In genomic region chr19:45770192-45771101, GRCh38 we compare ENCODE assay signal across 8 cellular contexts. TPM values are rescaled to one million over a fixed set of nuclear protein-coding genes. Genes with fewer than 3 reads are reported as not detected.
A peak's percentile ranks its signal among the peaks of the same experiment; 100 is the strongest.
DNase-seq lines count a peak whose midpoint lies in the region; TF ChIP-seq lines count a peak whose summit lies in the region.

No MANE protein-coding gene starts in this region.

- WGBS in thymus: 2% methylated on average over 79 of the region's 79 CpGs

- H3K9me3 ChIP-seq in SK-N-MC (ENCODE audit: low read depth, low read length) (no peaks in the 10 kb centered on the region), thymus (ENCODE audit: control insufficient read depth) (no peaks in the 10 kb centered on the region)

- peaks cover 6% of the 10 kb centered on the region for H3K4me1 Mint-ChIP-seq in activated naive CD8-positive, alpha-beta T cell (ENCODE audit: low read depth)
- peaks cover 20% of the 10 kb centered on the region for H3K4me1 Mint-ChIP-seq in osteocyte (ENCODE audit: unreplicated experiment)

- no peak overlapping the region for H3K9ac ChIP-seq in SK-N-MC (ENCODE audit: insufficient read length)

- peaks cover 10% of the 10 kb centered on the region for H3K4me1 ChIP-seq in thymus (ENCODE audit: control insufficient read depth, insufficient read depth, low read length)

- H3K27ac ChIP-seq in SK-N-MC: peak overlapping the region; percentile 88
- peak overlapping the region; percentile 92 for H3K27ac ChIP-seq in thymus (ENCODE audit: low read depth)

- no peak overlapping the region for H3K27ac Mint-ChIP-seq in activated naive CD8-positive, alpha-beta T cell
- peak overlapping the region; percentile 98 for H3K27ac Mint-ChIP-seq in osteocyte (ENCODE audit: unreplicated experiment)

- H3K27me3 Mint-ChIP-seq in activated naive CD8-positive, alpha-beta T cell: no peaks in the 10 kb centered on the region
- no peaks in the 10 kb centered on the region for H3K27me3 Mint-ChIP-seq in osteocyte (ENCODE audit: unreplicated experiment)

- intact Hi-C loops in head of caudate nucleus (cut with DNase I): no loop called here

- POLR2A ChIA-PET in HEK293T (lab: Yijun Ruan, JAX): interaction anchor here (0.6 to 4.4 kb wide), 12 partner anchors 8 to 877 kb away, joined by 3 to 52 read pairs (median 9); partner anchors contain the start of genes FBXO46, FOXA3, QPCTL and SNRPD2

- CTCF ChIA-PET in HEK293T (lab: Yijun Ruan, JAX): interaction anchor here (0.5 to 2.4 kb wide), 11 partner anchors 9 to 102 kb away, joined by 3 to 21 read pairs (median 3); partner anchors contain the start of genes FOXA3 and QPCTL

- H3K36me3 ChIP-seq in SK-N-MC (ENCODE audit: insufficient read depth, low read length) (no peaks in the 10 kb centered on the region), thymus (ENCODE audit: control insufficient read depth, insufficient read depth) (peaks cover 4% of the 10 kb centered on the region)

- H3K36me3 Mint-ChIP-seq in activated naive CD8-positive, alpha-beta T cell: no peaks in the 10 kb centered on the region
- H3K36me3 Mint-ChIP-seq in osteocyte (ENCODE audit: unreplicated experiment): peaks cover 14% of the 10 kb centered on the region

- peak; percentile 97 for TF ChIP-seq CTCF in osteocyte (IDR thresholded peaks at IDR 0.05)

- H3K4me3 ChIP-seq in SK-N-MC (peak overlapping the region; percentile 87), thymus (ENCODE audit: low read length) (peak overlapping the region; percentile 61)

- no peaks in the 10 kb centered on the region for H3K9me3 Mint-ChIP-seq in activated naive CD8-positive, alpha-beta T cell (ENCODE audit: low read depth)
- H3K9me3 Mint-ChIP-seq in osteocyte (ENCODE audit: unreplicated experiment): no peaks in the 10 kb centered on the region

- DNase-seq in GF-D8 (lab: John Stamatoyannopoulos, UW) (peak; percentile 35), HEK293T (ENCODE audit: extremely low spot score) (peak; percentile 91), NAMALWA (ENCODE audit: low spot score) (peak; percentile 96), SK-N-MC (ENCODE audit: low read depth, low spot score) (peak; percentile 90), head of caudate nucleus (peak; percentile 83 to 96 (median 92)), osteocyte (ENCODE audit: extremely low spot score, unreplicated experiment) (peak; percentile 99)

- peaks cover 31% of the 10 kb centered on the region for H3K27me3 ChIP-seq in thymus (ENCODE audit: control insufficient read depth, insufficient read depth)

- peak overlapping the region; percentile 83 for H3K4me3 Mint-ChIP-seq in activated naive CD8-positive, alpha-beta T cell
- peak overlapping the region; percentile 94 for H3K4me3 Mint-ChIP-seq in osteocyte (ENCODE audit: unreplicated experiment)

TF ChIP-seq in HEK293T, 16 proteins besides CTCF, POLR2A, EP300 and RAD21:
- peak; percentile 62 for TF ChIP-seq L3MBTL2 (conservative IDR thresholded peaks at IDR 0.05)
- TF ChIP-seq SP1 (IDR thresholded peaks at IDR 0.05): no peak
- peak; percentile 90 for TF ChIP-seq PKNOX1 (IDR thresholded peaks at IDR 0.05)
- TF ChIP-seq NFRKB (IDR thresholded peaks at IDR 0.05): no peak
- no peak for TF ChIP-seq FOXK2 (IDR thresholded peaks at IDR 0.05)
- no peak for TF ChIP-seq FOXA1 (IDR thresholded peaks at IDR 0.05)
- peak; percentile 91 for TF ChIP-seq HDGF (IDR thresholded peaks at IDR 0.05; ENCODE audit: borderline replicate concordance)

RNA-seq across cellular contexts. Expression of gene SIX5, which starts 1.4 kb away (rescaled TPM):
- total RNA-seq in osteocyte: 34.2 and 35.4 TPM in 2 replicates
- 7.0 TPM for polyA plus RNA-seq in thymus

RNA-seq across cellular contexts. Expression of gene DMPK, which starts 11.8 kb away (rescaled TPM):
- total RNA-seq in osteocyte: 76.6 and 86.9 TPM in 2 replicates
- polyA plus RNA-seq in thymus: 59.4 TPM

RNA-seq across cellular contexts. Expression of gene DMWD, which starts 22.2 kb away (rescaled TPM):
- total RNA-seq in osteocyte: 79.2 and 91.0 TPM in 2 replicates
- 18.1 TPM for polyA plus RNA-seq in thymus

RNA-seq across cellular contexts. Expression of gene MEIOSIN, which starts 37.2 kb away (rescaled TPM):
- not detected in 2 replicates for total RNA-seq in osteocyte
- 0.02 TPM for polyA plus RNA-seq in thymus

RNA-seq across cellular contexts. Expression of gene FBXO46, which starts 39.8 kb away (rescaled TPM):
- total RNA-seq in osteocyte: 16.0 and 18.3 TPM in 2 replicates
- polyA plus RNA-seq in thymus: 18.8 TPM

Comparison
In these comparisons a context has a peak if more than half of its experiments do, and no peak if none do; other contexts are left out.
1. Peak in every context shown above with its lines: DNase-seq, H3K4me3 ChIP-seq and H3K27ac ChIP-seq.
2. DNase-seq: peak in every context shown above with its lines; median percentile 99 in osteocyte; 96 in NAMALWA; 92 in head of caudate nucleus; 91 in HEK293T; 90 in SK-N-MC; 35 in GF-D8.